15 cellular contexts compared by ENCODE assay signal in the genomic region with DNA sequence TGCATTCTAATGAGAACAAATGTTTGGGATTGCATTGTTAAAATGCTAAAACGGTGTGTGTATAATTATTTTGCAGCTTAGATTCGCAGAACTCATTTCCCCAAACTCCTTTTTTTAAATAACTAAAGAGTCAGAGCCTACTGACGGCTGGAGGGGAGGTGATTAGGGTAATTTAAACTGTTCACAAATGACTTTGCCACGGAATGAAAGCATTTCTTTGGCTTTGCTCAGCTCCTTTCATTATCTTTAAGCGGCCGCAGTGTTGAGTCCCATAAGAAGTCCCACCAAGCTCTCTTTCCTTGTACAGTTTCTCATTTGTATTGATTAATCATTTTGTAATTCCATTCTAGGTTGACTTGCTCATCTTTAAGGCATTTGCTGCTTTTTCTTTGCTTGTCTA.
"Had no signal": no experiment of that assay in that cellular context is flagged by ENCODE, and none has a peak within 500 bp of the region (broad histone marks: within the 10 kb centered on the region; RNA-seq: fewer than 3 reads in every experiment).

No MANE protein-coding gene starts in this region.

- ATAC-seq: esophagus mucosa; foreskin keratinocyte; heart left ventricle; stimulated activated effector memory CD8-positive, alpha-beta T cell treated with anti-CD3 and anti-CD28 coated beads, Interleukin-12 subunit alpha, Interleukin-12 subunit beta, amount 100 ng/mL, for 72 hours; T-cell had no signal

- H3K27ac Mint-ChIP-seq: activated naive CD4-positive, alpha-beta T cell treated with anti-CD3 and anti-CD28 coated beads for 36 hours; stimulated activated effector memory CD8-positive, alpha-beta T cell treated with anti-CD3 and anti-CD28 coated beads, Interleukin-12 subunit alpha, Interleukin-12 subunit beta, amount 100 ng/mL, for 72 hours; T-cell had no signal

- H3K36me3 Mint-ChIP-seq: stimulated activated effector memory CD8-positive, alpha-beta T cell treated with anti-CD3 and anti-CD28 coated beads, Interleukin-12 subunit alpha, Interleukin-12 subunit beta, amount 100 ng/mL, for 72 hours; T-cell had no signal

- FAIRE-seq: endometrium had no signal

- H3K4me3 Mint-ChIP-seq: activated naive CD4-positive, alpha-beta T cell treated with anti-CD3 and anti-CD28 coated beads for 36 hours; stimulated activated effector memory CD8-positive, alpha-beta T cell treated with anti-CD3 and anti-CD28 coated beads, Interleukin-12 subunit alpha, Interleukin-12 subunit beta, amount 100 ng/mL, for 72 hours; T-cell had no signal

- H3K9me3 ChIP-seq: heart left ventricle, right atrium auricular region, tibial artery, vagina had no signal

- H3K4me1 ChIP-seq: foreskin keratinocyte, heart left ventricle, right atrium auricular region, tibial artery, vagina had no signal

- H3K36me3 ChIP-seq: brain microvascular endothelial cell, heart left ventricle, right atrium auricular region, tibial artery, vagina had no signal

- H3K27me3 ChIP-seq: brain microvascular endothelial cell, foreskin keratinocyte, heart left ventricle, right atrium auricular region, tibial artery, vagina had no signal

- H3K4me1 Mint-ChIP-seq: stimulated activated effector memory CD8-positive, alpha-beta T cell treated with anti-CD3 and anti-CD28 coated beads, Interleukin-12 subunit alpha, Interleukin-12 subunit beta, amount 100 ng/mL, for 72 hours; T-cell had no signal

- H3K27ac ChIP-seq: brain microvascular endothelial cell, foreskin keratinocyte, heart left ventricle, right atrium auricular region, skin epidermis, tibial artery, vagina had no signal

- H3K27me3 Mint-ChIP-seq: T-cell had no signal

- H3K4me3 ChIP-seq: heart left ventricle, right atrium auricular region, skin epidermis, tibial artery, vagina had no signal

- DNase-seq: activated CD4-positive, alpha-beta T cell treated with anti-CD3 and anti-CD28 coated beads for 48 hours; activated naive CD4-positive, alpha-beta T cell treated with anti-CD3 and anti-CD28 coated beads for 36 hours; brain microvascular endothelial cell; cerebellar nuclear complex; foreskin keratinocyte; heart left ventricle; midbrain; T-cell; tibial artery had no signal
